ENCODE assay signal across 1 cellular context in the genomic region with DNA sequence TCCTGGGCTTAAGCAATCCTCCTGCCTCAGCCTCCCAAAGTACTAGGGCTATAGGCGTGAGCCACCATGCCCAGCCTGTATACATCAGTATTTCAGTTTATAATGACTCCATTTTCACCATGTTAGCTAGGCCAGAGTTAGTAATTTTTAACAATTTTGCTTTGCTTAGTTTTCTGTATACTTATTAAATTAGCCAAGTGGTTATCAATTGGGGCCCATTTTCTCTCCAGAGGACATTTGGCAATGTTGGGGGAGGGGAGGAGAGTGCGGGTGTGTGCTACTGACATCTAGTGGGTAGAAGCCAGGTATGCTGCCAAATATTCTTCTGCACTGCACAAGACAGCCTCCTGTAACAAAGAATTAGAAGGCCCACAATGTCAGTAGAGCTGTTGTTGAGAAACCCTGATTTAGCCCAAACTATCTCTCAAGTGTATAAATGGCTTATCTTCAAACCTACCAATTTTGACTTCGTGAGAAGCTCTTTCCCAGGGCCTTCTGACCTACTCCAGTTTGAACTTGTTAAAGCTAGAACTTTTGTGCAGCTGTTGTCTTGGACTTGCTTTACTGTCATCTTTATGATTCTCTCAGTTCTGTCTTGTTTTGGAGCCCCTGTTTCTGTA.
TF ChIP-seq lines count a peak whose summit lies in the region.

No MANE protein-coding gene starts in this region.

TF ChIP-seq in K562, 482 proteins besides CTCF, POLR2A, EP300 and RAD21 (continued from another document):
- no peak for TF ChIP-seq ZNF785 (CRISPR knock-in tag; IDR thresholded peaks at IDR 0.05)
- TF ChIP-seq NFIX (CRISPR knock-in tag; IDR thresholded peaks at IDR 0.05; ENCODE audit: low read depth) = no peak
- TF ChIP-seq TEAD4 (IDR thresholded peaks at IDR 0.05; ENCODE audit: low read length) = peak; percentile 62
- TF ChIP-seq TEAD4 (CRISPR knock-in tag; IDR thresholded peaks at IDR 0.05; ENCODE audit: borderline replicate concordance) = no peak
- no peak for TF ChIP-seq PCBP1 (IDR thresholded peaks at IDR 0.05; ENCODE audit: low read depth, low read length, poor library complexity, severe bottlenecking)
- TF ChIP-seq ATF7 (IDR thresholded peaks at IDR 0.05) = peak; percentile 27; the same call in 1 of the 2 replicates
- TF ChIP-seq, protein P1, sequence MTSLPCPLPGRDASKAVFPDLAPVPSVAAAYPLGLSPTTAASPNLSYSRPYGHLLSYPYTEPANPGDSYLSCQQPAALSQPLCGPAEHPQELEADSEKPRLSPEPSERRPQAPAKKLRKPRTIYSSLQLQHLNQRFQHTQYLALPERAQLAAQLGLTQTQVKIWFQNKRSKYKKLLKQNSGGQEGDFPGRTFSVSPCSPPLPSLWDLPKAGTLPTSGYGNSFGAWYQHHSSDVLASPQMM (CRISPR knock-in tag; IDR thresholded peaks at IDR 0.05) = no peak
- TF ChIP-seq FOXA3 (CRISPR knock-in tag; conservative IDR thresholded peaks at IDR 0.05 in 1 of 2, IDR thresholded peaks at IDR 0.05 in 1 of 2) = 0 out of 4 replicates have a peak, but pooled peaks of 1 of the 2 experiments have one; percentile 27
- TF ChIP-seq THRA (IDR thresholded peaks at IDR 0.05) = no peak
- no peak for TF ChIP-seq ZFP1 (CRISPR knock-in tag; IDR thresholded peaks at IDR 0.05)
- TF ChIP-seq RFX5 (IDR thresholded peaks at IDR 0.05; ENCODE audit: low read depth, low read length) = no peak
- peak; percentile 25 to 45; a peak in 2 of 4 replicates for TF ChIP-seq MAZ (CRISPR knock-in tag; conservative IDR thresholded peaks at IDR 0.05 in 1 of 2, IDR thresholded peaks at IDR 0.05 in 1 of 2)
- no peak for TF ChIP-seq FOXK1 (CRISPR knock-in tag; IDR thresholded peaks at IDR 0.05; ENCODE audit: borderline replicate concordance)
- TF ChIP-seq LARP7 (IDR thresholded peaks at IDR 0.05) = no peak
- TF ChIP-seq BRCA1 (IDR thresholded peaks at IDR 0.05) = no peak
- no peak for TF ChIP-seq BRCA1 (CRISPR knock-in tag; IDR thresholded peaks at IDR 0.05)
- no peak for TF ChIP-seq NKRF (IDR thresholded peaks at IDR 0.05; ENCODE audit: borderline replicate concordance)
- no peak for TF ChIP-seq XRCC4 (IDR thresholded peaks at IDR 0.05; ENCODE audit: extremely low read depth, insufficient read depth, insufficient read length)
- TF ChIP-seq, protein P2, sequence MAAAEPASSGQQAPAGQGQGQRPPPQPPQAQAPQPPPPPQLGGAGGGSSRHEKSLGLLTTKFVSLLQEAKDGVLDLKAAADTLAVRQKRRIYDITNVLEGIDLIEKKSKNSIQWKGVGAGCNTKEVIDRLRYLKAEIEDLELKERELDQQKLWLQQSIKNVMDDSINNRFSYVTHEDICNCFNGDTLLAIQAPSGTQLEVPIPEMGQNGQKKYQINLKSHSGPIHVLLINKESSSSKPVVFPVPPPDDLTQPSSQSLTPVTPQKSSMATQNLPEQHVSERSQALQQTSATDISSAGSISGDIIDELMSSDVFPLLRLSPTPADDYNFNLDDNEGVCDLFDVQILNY (CRISPR knock-in tag; IDR thresholded peaks at IDR 0.05) = no peak
